8 cellular contexts compared by ENCODE assay signal in genomic region chr13:102597029-102598015, GRCh38. TPM values are rescaled to one million over a fixed set of nuclear protein-coding genes. Genes with fewer than 3 reads are reported as not detected.
A peak's percentile ranks its signal among the peaks of the same experiment; 100 is the strongest.
DNase-seq lines count a peak whose midpoint lies in the region; ATAC-seq and TF ChIP-seq lines count a peak whose summit lies in the region.

No MANE protein-coding gene starts in this region.

- H3K27me3 ChIP-seq in WERI-Rb-1 (ENCODE audit: insufficient read depth, low read depth, severe bottlenecking) (no peaks in the 10 kb centered on the region), thyroid gland (no peaks in the 10 kb centered on the region)

- peak overlapping the region; percentile 96 for H3K4me3 ChIP-seq in GM08714 (ENCODE audit: low read length)
- peak overlapping the region; percentile 78 for H3K4me3 ChIP-seq in WERI-Rb-1 (ENCODE audit: low read depth, low read length)
- peak overlapping the region; percentile 95 for H3K4me3 ChIP-seq in mesodermal cell (ENCODE audit: extremely low read depth, insufficient read depth, low read length, poor library complexity, severe bottlenecking)
- peak overlapping the region; percentile 61 to 99 (median 79) for H3K4me3 ChIP-seq in thyroid gland (replicated peaks in 1 of 3)

- DNase-seq in WERI-Rb-1: peak; percentile 33
- DNase-seq in effector memory CD8-positive, alpha-beta T cell: peak in 1 of 3 experiments; percentile 6
- DNase-seq in thyroid gland: peak; percentile 25 to 27
- DNase-seq in NCI-H128 (lab: John Stamatoyannopoulos, UW; ENCODE audit: unreplicated experiment): no peak

- H3K27me3 Mint-ChIP-seq in IgD-negative memory B cell: no peaks in the 10 kb centered on the region
- no peaks in the 10 kb centered on the region for H3K27me3 Mint-ChIP-seq in effector memory CD8-positive, alpha-beta T cell

- no peaks in the 10 kb centered on the region for H3K9me3 ChIP-seq in WERI-Rb-1 (ENCODE audit: severe bottlenecking)
- H3K9me3 ChIP-seq in mesodermal cell (ENCODE audit: control insufficient read depth, low read length): no peaks in the 10 kb centered on the region
- H3K9me3 ChIP-seq in thyroid gland: no peaks in the 10 kb centered on the region

- intact Hi-C loops in thyroid gland (cut with DNase I): loop anchor here (5.0 kb wide), 1 partner anchor 245 kb away; no protein-coding TSS in a partner anchor

- no peaks in the 10 kb centered on the region for H3K9me3 Mint-ChIP-seq in IgD-negative memory B cell
- H3K9me3 Mint-ChIP-seq in effector memory CD8-positive, alpha-beta T cell: no peaks in the 10 kb centered on the region

- H3K36me3 ChIP-seq in WERI-Rb-1 (peaks cover 39% of the 10 kb centered on the region), mesodermal cell (ENCODE audit: control insufficient read depth, insufficient read depth, low read length) (peaks cover 3% of the 10 kb centered on the region), thyroid gland (no peaks in the 10 kb centered on the region)

- peak; percentile 29 for ATAC-seq in GM21576 (IDR thresholded peaks at IDR 0.05; ENCODE audit: unreplicated experiment)
- no peak for ATAC-seq in effector memory CD8-positive, alpha-beta T cell (replicated peaks)

- peak overlapping the region; percentile 93 for H3K27ac ChIP-seq in WERI-Rb-1
- H3K27ac ChIP-seq in mesodermal cell (ENCODE audit: low read depth, low read length, severe bottlenecking): peak overlapping the region; percentile 76
- peak overlapping the region; percentile 97 to 99 (median 97) for H3K27ac ChIP-seq in thyroid gland

- TF ChIP-seq POLR2A in thyroid gland (IDR thresholded peaks at IDR 0.05): peak in 1 of 2 donors; percentile 42

- H3K27ac Mint-ChIP-seq in IgD-negative memory B cell: peak overlapping the region; percentile 100
- peak overlapping the region; percentile 99 to 100 for H3K27ac Mint-ChIP-seq in effector memory CD8-positive, alpha-beta T cell

- H3K4me1 ChIP-seq in mesodermal cell (ENCODE audit: control insufficient read depth, insufficient read depth, low read length, poor library complexity, severe bottlenecking) (peaks cover 7% of the 10 kb centered on the region), thyroid gland (peaks cover 28 to 36% of the 10 kb centered on the region in 2 donors)

- H3K4me1 Mint-ChIP-seq in IgD-negative memory B cell: peaks cover 36 to 57% (median 48%) of the 10 kb centered on the region in 3 donors
- peaks cover 35 to 54% of the 10 kb centered on the region in 2 donors for H3K4me1 Mint-ChIP-seq in effector memory CD8-positive, alpha-beta T cell (ENCODE audit: low read depth in 2 of 2)

- peak overlapping the region; percentile 99 to 100 (median 99) for H3K4me3 Mint-ChIP-seq in IgD-negative memory B cell
- peak overlapping the region; percentile 90 to 96 for H3K4me3 Mint-ChIP-seq in effector memory CD8-positive, alpha-beta T cell

- WGBS in mesodermal cell (ENCODE audit: insufficient coverage in 2 of 2), 2 experiments: 0 to 1% methylated on average over 30 to 53 of the region's 70 CpGs
- 0 to 1% methylated on average over 20 to 24 of the region's 70 CpGs for WGBS in thyroid gland, 2 donors

- no peak for TF ChIP-seq CTCF in WERI-Rb-1 (IDR thresholded peaks at IDR 0.05; ENCODE audit: low read depth, low read length)
- no peak for TF ChIP-seq CTCF in thyroid gland (IDR thresholded peaks at IDR 0.05)

- peaks cover 2% of the 10 kb centered on the region for H3K36me3 Mint-ChIP-seq in IgD-negative memory B cell
- H3K36me3 Mint-ChIP-seq in effector memory CD8-positive, alpha-beta T cell (ENCODE audit: insufficient read depth): peaks cover 30% of the 10 kb centered on the region

RNA-seq across cellular contexts. Expression of gene TPP2, which starts 0.5 kb away (rescaled TPM):
- polyA plus RNA-seq in IgD-negative memory B cell: 21.4 TPM
- 46.4 TPM for polyA plus RNA-seq in mesodermal cell (2013, experiment 1 of 2)
- polyA plus RNA-seq in mesodermal cell (2013, experiment 2 of 2): 52.8 TPM
- total RNA-seq in thyroid gland: 100 to 1,000 TPM in 2 of 4 donors, 10 to 100 TPM in 2; 77.3 to 229 (median 99.1) TPM
